ENCODE assay signal across 1 cellular context in genomic region chr11:128621491-128622136, GRCh38.
TF ChIP-seq lines count a peak whose summit lies in the region.

No MANE protein-coding gene starts in this region.

TF ChIP-seq in GM23338, 12 proteins besides CTCF, POLR2A, EP300 and RAD21 (continued from another document):
- TF ChIP-seq REST (IDR thresholded peaks at IDR 0.05; ENCODE audit: unreplicated experiment) = no peak
- no peak for TF ChIP-seq ETS1 (IDR thresholded peaks at IDR 0.05)
- no peak for TF ChIP-seq JUNB (IDR thresholded peaks at IDR 0.05; ENCODE audit: unreplicated experiment)
- no peak for TF ChIP-seq ZNF331 (CRISPR knock-in tag; IDR thresholded peaks at IDR 0.05; ENCODE audit: low read depth)
- no peak for TF ChIP-seq STAT1 (IDR thresholded peaks at IDR 0.05; ENCODE audit: unreplicated experiment)
- no peak for TF ChIP-seq NANOG (IDR thresholded peaks at IDR 0.05; ENCODE audit: borderline replicate concordance)
- TF ChIP-seq EZH2phosphoT487 (IDR thresholded peaks at IDR 0.05; ENCODE audit: unreplicated experiment) = no peak
